ENCODE assay signal across 29 cellular contexts in the genomic region with DNA sequence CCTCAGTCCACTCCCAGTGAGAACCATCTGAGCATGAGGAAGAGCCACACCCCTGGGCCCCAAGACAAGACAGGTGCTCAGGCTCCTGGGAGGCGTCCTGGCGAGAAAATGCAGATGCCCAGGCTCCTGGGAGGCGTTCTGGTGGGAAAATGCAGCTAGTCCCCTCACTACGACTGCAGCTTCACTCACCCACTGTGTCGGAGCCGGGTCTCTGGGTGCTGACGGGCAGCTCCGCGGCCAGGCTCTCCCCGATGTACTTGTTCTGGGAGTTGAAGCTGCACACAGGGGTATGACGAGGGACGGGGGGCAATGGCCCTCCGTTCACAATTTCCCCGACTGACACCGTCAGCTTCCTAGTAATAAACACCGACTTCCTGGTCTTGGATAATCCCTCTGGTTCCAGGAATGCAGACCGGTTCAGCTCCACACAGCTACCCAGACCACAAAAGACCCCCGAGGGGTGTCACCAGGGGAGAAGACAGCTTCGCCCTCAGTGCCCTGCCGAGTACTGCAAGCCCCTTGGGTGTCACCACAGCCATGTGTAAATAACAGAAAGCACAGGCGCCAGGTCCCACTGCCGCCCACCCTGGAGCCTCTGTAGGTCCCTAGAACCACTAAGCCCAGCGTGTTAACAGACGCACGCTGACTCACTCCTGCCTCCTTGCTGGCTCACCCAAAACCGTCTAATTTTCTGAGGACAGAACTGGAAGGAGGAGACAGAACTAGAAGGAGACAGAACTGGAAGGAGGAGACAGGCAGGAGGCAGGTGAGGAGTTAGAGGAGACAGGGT. TPM values are rescaled to one million over a fixed set of nuclear protein-coding genes. Genes with fewer than 3 reads are reported as not detected.
DNase-seq lines count a peak whose midpoint lies in the region; ATAC-seq and TF ChIP-seq lines count a peak whose summit lies in the region.
"Had no signal": no experiment of that assay in that cellular context is flagged by ENCODE, and none has a peak within 500 bp of the region (broad histone marks: within the 10 kb centered on the region; RNA-seq: fewer than 3 reads in every experiment).

No MANE protein-coding gene starts in this region.

- no peaks in the 10 kb centered on the region for H3K27me3 ChIP-seq in osteoblast (ENCODE audit: insufficient read depth, low read length)
- H3K27me3 ChIP-seq: colonic mucosa, esophagus muscularis mucosa, gastrocnemius medialis, Peyer's patch had no signal

- H3K27me3 Mint-ChIP-seq in T-helper 2 cell treated with Interferon-gamma antibody and Interleukin-4, amounts not matched to agents 5 μg/mL and 100 μg/mL, for 36 hours (ENCODE audit: low read depth), result no peaks in the 10 kb centered on the region
- no peaks in the 10 kb centered on the region for H3K27me3 Mint-ChIP-seq in central memory CD8-positive, alpha-beta T cell
- H3K27me3 Mint-ChIP-seq: CD8-positive, alpha-beta memory T cell; effector memory CD8-positive, alpha-beta T cell had no signal

- H3K9me3 ChIP-seq in osteoblast (ENCODE audit: low read depth, low read length), result no peaks in the 10 kb centered on the region
- H3K9me3 ChIP-seq: colonic mucosa, esophagus muscularis mucosa, gastrocnemius medialis, Peyer's patch had no signal

- H3K4me3 ChIP-seq in osteoblast (ENCODE audit: insufficient read depth, low read length), result no peak overlapping the region
- H3K4me3 ChIP-seq: colonic mucosa, esophagus muscularis mucosa, gastrocnemius medialis, lung, Peyer's patch, smooth muscle cell had no signal

- peaks cover 85% of the 10 kb centered on the region for H3K36me3 ChIP-seq in osteoblast (ENCODE audit: insufficient read depth, low read length)

- no peak overlapping the region for H3K4me3 Mint-ChIP-seq in T-helper 2 cell treated with Interferon-gamma antibody and Interleukin-4, amounts not matched to agents 5 μg/mL and 100 μg/mL, for 36 hours
- no peak overlapping the region for H3K4me3 Mint-ChIP-seq in central memory CD8-positive, alpha-beta T cell
- H3K4me3 Mint-ChIP-seq: brain; CD8-positive, alpha-beta memory T cell; effector memory CD8-positive, alpha-beta T cell; HFFc6; T-helper 1 cell treated with Interleukin-12 subunit alpha and Interleukin-12 subunit beta and Interleukin-4 antibody, amounts not matched to agents 30 μg/mL and 1 μg/mL, for 36 hours had no signal

- no peaks in the 10 kb centered on the region for H3K9me3 Mint-ChIP-seq in T-helper 2 cell treated with Interferon-gamma antibody and Interleukin-4, amounts not matched to agents 5 μg/mL and 100 μg/mL, for 36 hours
- H3K9me3 Mint-ChIP-seq in central memory CD8-positive, alpha-beta T cell, result no peaks in the 10 kb centered on the region
- H3K9me3 Mint-ChIP-seq: brain; CD8-positive, alpha-beta memory T cell; effector memory CD8-positive, alpha-beta T cell; HFFc6; T-helper 1 cell treated with Interleukin-12 subunit alpha and Interleukin-12 subunit beta and Interleukin-4 antibody, amounts not matched to agents 30 μg/mL and 1 μg/mL, for 36 hours had no signal

- no peaks in the 10 kb centered on the region for H3K4me1 Mint-ChIP-seq in T-helper 2 cell treated with Interferon-gamma antibody and Interleukin-4, amounts not matched to agents 5 μg/mL and 100 μg/mL, for 36 hours (ENCODE audit: low read depth)
- peaks cover 3% of the 10 kb centered on the region for H3K4me1 Mint-ChIP-seq in central memory CD8-positive, alpha-beta T cell
- H3K4me1 Mint-ChIP-seq: brain; CD8-positive, alpha-beta memory T cell had no signal

- DNase-seq in T-helper 2 cell treated with Interferon-gamma antibody and Interleukin-4, amounts not matched to agents 5 μg/mL and 100 μg/mL, for 36 hours (ENCODE audit: low spot score), result no peak
- no peak for DNase-seq in T-helper 2 cell
- DNase-seq in central memory CD8-positive, alpha-beta T cell (ENCODE audit: low spot score in 2 of 2), result no peak
- peak; percentile 71 for DNase-seq in osteoblast (ENCODE audit: insufficient read length, low spot score, missing footprints)
- DNase-seq in activated CD4-positive, CD25-positive, alpha-beta regulatory T cell (lab: John Stamatoyannopoulos, UW), result no peak
- DNase-seq in germinal center (ENCODE audit: low spot score), result no peak
- DNase-seq: activated CD4-positive, alpha-beta T cell treated with anti-CD3 and anti-CD28 coated beads, Interleukin-2, amount 50 U/mL, for 4 hours; activated CD8-positive, alpha-beta memory T cell treated with anti-CD3 and anti-CD28 coated beads, Interleukin-2, amount 50 U/mL, for 4 hours; AML-193; CD8-positive, alpha-beta memory T cell; colonic mucosa; effector memory CD8-positive, alpha-beta T cell; gastrocnemius medialis; HFFc6; islet precursor cell; NCI-H1694; NCI-H2171 treated with DMSO at 0.1 percent for 48 hours; NCI-H524 treated with DMSO at 0.1 percent for 48 hours; nucleus accumbens; Peyer's patch; stimulated activated naive CD4-positive, alpha-beta T cell treated with Interleukin-2 at 50 U/mL for 16 hours; WERI-Rb-1 had no signal

- H3K36me3 Mint-ChIP-seq in T-helper 2 cell treated with Interferon-gamma antibody and Interleukin-4, amounts not matched to agents 5 μg/mL and 100 μg/mL, for 36 hours (ENCODE audit: low read depth), result peaks cover 47% of the 10 kb centered on the region
- H3K36me3 Mint-ChIP-seq in central memory CD8-positive, alpha-beta T cell (ENCODE audit: insufficient read depth), result peaks cover 61% of the 10 kb centered on the region

- H3K4me2 ChIP-seq in osteoblast (ENCODE audit: insufficient read depth, low read length), result no peak overlapping the region
- H3K4me2 ChIP-seq: KMS-11, smooth muscle cell had no signal

- no peaks in the 10 kb centered on the region for H3K4me1 ChIP-seq in osteoblast (ENCODE audit: insufficient read depth, low read length)
- H3K4me1 ChIP-seq: colonic mucosa, esophagus muscularis mucosa, gastrocnemius medialis, Peyer's patch had no signal

- peak overlapping the region; percentile 26 for H3K27ac Mint-ChIP-seq in T-helper 2 cell treated with Interferon-gamma antibody and Interleukin-4, amounts not matched to agents 5 μg/mL and 100 μg/mL, for 36 hours
- H3K27ac Mint-ChIP-seq in central memory CD8-positive, alpha-beta T cell (ENCODE audit: low read depth), result peak overlapping the region; percentile 64
- H3K27ac Mint-ChIP-seq: HFFc6; T-helper 1 cell treated with Interleukin-12 subunit alpha and Interleukin-12 subunit beta and Interleukin-4 antibody, amounts not matched to agents 30 μg/mL and 1 μg/mL, for 36 hours had no signal

- no peak overlapping the region for H2AFZ ChIP-seq in osteoblast (ENCODE audit: low read length)

- no peak for TF ChIP-seq CTCF in osteoblast (IDR thresholded peaks at IDR 0.05; ENCODE audit: extremely low read depth, low read depth, low read length)

- H4K20me1 ChIP-seq in osteoblast (ENCODE audit: insufficient read depth, low read length), result peaks cover 15% of the 10 kb centered on the region

- no peak for ATAC-seq in central memory CD8-positive, alpha-beta T cell (replicated peaks; ENCODE audit: extremely low read depth, poor library complexity, severe bottlenecking)
- ATAC-seq: effector memory CD8-positive, alpha-beta T cell; gastrocnemius medialis had no signal

- no peaks in the 10 kb centered on the region for H3K79me2 ChIP-seq in osteoblast (ENCODE audit: insufficient read depth, low read length)

- H3K27ac ChIP-seq in osteoblast (ENCODE audit: low read depth, low read length), result no peak overlapping the region
- H3K27ac ChIP-seq: 22Rv1, colonic mucosa, esophagus muscularis mucosa, gastrocnemius medialis, KMS-11, Peyer's patch, WERI-Rb-1 had no signal

RNA-seq across cellular contexts. Expression of a gene that starts 19.5 kb away (rescaled TPM):
- 63.6 and 64.8 TPM in 2 replicates for total RNA-seq in osteoblast

RNA-seq across cellular contexts. Expression of a gene that starts 20.2 kb away (rescaled TPM):
- total RNA-seq in osteoblast, result 12.4 and 18.8 TPM in 2 replicates

RNA-seq across cellular contexts. Expression of a gene that starts 37.4 kb away (rescaled TPM):
- total RNA-seq in osteoblast, result 122 and 145 TPM in 2 replicates

RNA-seq across cellular contexts. Expression of a gene that starts 57.7 kb away (rescaled TPM):
- total RNA-seq in osteoblast, result 2.2 and 3.2 TPM in 2 replicates

RNA-seq across cellular contexts. Expression of a gene that starts 58.0 kb away (rescaled TPM):
- total RNA-seq in osteoblast, result 19.2 and 23.0 TPM in 2 replicates
